In genomic region chr22:37752189-37753061, GRCh38 we compare ENCODE assay signal across 8 cellular contexts. TPM values are rescaled to one million over a fixed set of nuclear protein-coding genes. Genes with fewer than 3 reads are reported as not detected.
A peak's percentile ranks its signal among the peaks of the same experiment; 100 is the strongest.
DNase-seq lines count a peak whose midpoint lies in the region; ATAC-seq and TF ChIP-seq lines count a peak whose summit lies in the region.

No MANE protein-coding gene starts in this region.

- H3K9me3 ChIP-seq in SK-N-SH (no peaks in the 10 kb centered on the region), psoas muscle (no peaks in the 10 kb centered on the region)

- 6% methylated on average over 12 of the region's 17 CpGs for WGBS in SK-N-SH (ENCODE audit: low lambda C conversion rate)
- 16 to 17% (median 17%) methylated on average over 17 of the region's 17 CpGs for WGBS in psoas muscle, 3 donors

- DNase-seq in EL (peak; percentile 100), SK-N-SH (peak; percentile 94), glomerular visceral epithelial cell (ENCODE audit: extremely low spot score) (peak; percentile 98), psoas muscle (peak; percentile 94 to 97), NCI-H774 (lab: John Stamatoyannopoulos, UW) (no peak)
- no peak for DNase-seq in activated CD4-positive, alpha-beta T cell treated with anti-CD3 and anti-CD28 coated beads for 1 hour

- H3F3A ChIP-seq in SK-N-SH (replicated peaks; ENCODE audit: insufficient read depth) = peaks cover 26% of the 10 kb centered on the region

- TF ChIP-seq CTCF in SK-N-SH (IDR thresholded peaks at IDR 0.05) = peak; percentile 25; the same call in 1 of the 2 replicates
- peak; percentile 9 for TF ChIP-seq CTCF in psoas muscle (IDR thresholded peaks at IDR 0.05)

- H2AFZ ChIP-seq in SK-N-SH (ENCODE audit: low read depth) = no peak overlapping the region

- no peaks in the 10 kb centered on the region for H3K9me2 ChIP-seq in SK-N-SH

- H3K36me3 ChIP-seq in SK-N-SH (replicated peaks in 1 of 2; ENCODE audit: control insufficient read depth in 1 of 2, insufficient read depth in 2 of 2, low read length in 1 of 2) (peaks cover 15 to 23% of the 10 kb centered on the region in 2 experiments), psoas muscle (ENCODE audit: insufficient read depth in 1 of 2, low read depth in 1 of 2) (peaks cover 0 to 33% of the 10 kb centered on the region in 2 donors)

- peak; percentile 78 to 88 for TF ChIP-seq EP300 in SK-N-SH (IDR thresholded peaks at IDR 0.05; ENCODE audit: borderline replicate concordance in 1 of 2, low read depth in 1 of 2, low read length in 1 of 2)

- H3K4me2 ChIP-seq in SK-N-SH = peak overlapping the region; percentile 71

- 0 out of 4 replicates have a peak overlapping the region, but pooled peaks of 1 of the 2 experiments have one; percentile 1 for H3K4me3 ChIP-seq in SK-N-SH (ENCODE audit: low read depth in 2 of 2, low read length in 1 of 2)
- peak overlapping the region; percentile 15 for H3K4me3 ChIP-seq in psoas muscle

- ATAC-seq in psoas muscle = peak; percentile 83 to 87 (median 86)
- ATAC-seq in HG03139 (IDR thresholded peaks at IDR 0.05; ENCODE audit: unreplicated experiment) = no peak
- no peak for ATAC-seq in GM19324 (IDR thresholded peaks at IDR 0.05; ENCODE audit: low FRiP score, unreplicated experiment)

- peaks cover 46% of the 10 kb centered on the region for H4K20me1 ChIP-seq in SK-N-SH (ENCODE audit: insufficient read depth)

- POLR2A ChIA-PET in SK-N-SH (lab: Yijun Ruan, JAX) = interaction anchor here (0.6 to 2.1 kb wide), 6 partner anchors 11 to 103 kb away, joined by 3 to 9 read pairs (median 4); a partner anchor contains a TSS

- H3K27ac ChIP-seq in SK-N-SH (ENCODE audit: low read depth in 2 of 2, low read length in 1 of 2) (peak overlapping the region; percentile 77 to 96), psoas muscle (peak overlapping the region; percentile 78)

- H3K9ac ChIP-seq in SK-N-SH = peak overlapping the region; percentile 31; the same call in 1 of the 2 replicates

- TF ChIP-seq RAD21 in SK-N-SH (IDR thresholded peaks at IDR 0.05; ENCODE audit: low read length) = peak; percentile 36

- H3K4me1 ChIP-seq in SK-N-SH (ENCODE audit: control insufficient read depth in 1 of 2, insufficient read depth in 2 of 2, low read depth in 1 of 2, low read length in 1 of 2) (peaks cover 40 to 53% of the 10 kb centered on the region in 2 experiments), psoas muscle (peaks cover 51% of the 10 kb centered on the region)

- CTCF ChIA-PET in SK-N-SH (lab: Yijun Ruan, JAX) = interaction anchor here (0.8 to 2.6 kb wide), 18 partner anchors 11 to 182 kb away, joined by 3 to 12 read pairs (median 4); partner anchors contain the start of gene TRIOBP

- peaks cover 69% of the 10 kb centered on the region for H3K79me2 ChIP-seq in SK-N-SH (ENCODE audit: insufficient read depth)

- intact Hi-C loops in psoas muscle (cut with DNase I) = no loop called here

- H3K27me3 ChIP-seq in SK-N-SH (ENCODE audit: insufficient read depth) (no peaks in the 10 kb centered on the region), psoas muscle (ENCODE audit: insufficient read depth in 3 of 3, low read length in 2 of 3) (no peaks in the 10 kb centered on the region)

TF ChIP-seq in SK-N-SH, 30 proteins besides CTCF, POLR2A, EP300 and RAD21 (continues in another document):
- TF ChIP-seq FOXM1 (IDR thresholded peaks at IDR 0.05; ENCODE audit: low read depth) = peak; percentile 45; the same call in 1 of the 2 replicates
- no peak for TF ChIP-seq ELF1 (IDR thresholded peaks at IDR 0.05)
- no peak for TF ChIP-seq EZH2phosphoT487 (IDR thresholded peaks at IDR 0.05; ENCODE audit: borderline replicate concordance, low read depth)
- TF ChIP-seq TEAD4 (IDR thresholded peaks at IDR 0.05; ENCODE audit: borderline replicate concordance, insufficient read depth) = peak; percentile 88
- peak; percentile 75 for TF ChIP-seq RCOR1 (IDR thresholded peaks at IDR 0.05; ENCODE audit: low read length)
- no peak for TF ChIP-seq MEF2A (IDR thresholded peaks at IDR 0.05; ENCODE audit: borderline replicate concordance, low read depth)
- peak; percentile 96 for TF ChIP-seq MAX (IDR thresholded peaks at IDR 0.05; ENCODE audit: low read depth)
- peak; percentile 94 for TF ChIP-seq TCF12 (IDR thresholded peaks at IDR 0.05)
- peak; percentile 1; the same call in 1 of the 2 replicates for TF ChIP-seq SMC3 (IDR thresholded peaks at IDR 0.05; ENCODE audit: low read depth, low read length)
- TF ChIP-seq JUND (IDR thresholded peaks at IDR 0.05) = peak; percentile 81
- peak; percentile 80; the same call in 1 of the 2 replicates for TF ChIP-seq FOSL2 (IDR thresholded peaks at IDR 0.05; ENCODE audit: borderline replicate concordance, low read depth)
- no peak for TF ChIP-seq YY1 (IDR thresholded peaks at IDR 0.05; ENCODE audit: low read depth)
- no peak for TF ChIP-seq GATA2 (CRISPR knock-in tag; IDR thresholded peaks at IDR 0.05)
- peak; percentile 60; the same call in 1 of the 2 replicates for TF ChIP-seq POLR2AphosphoS5 (IDR thresholded peaks at IDR 0.05; ENCODE audit: low read depth, low read length)
- 0 out of 2 replicates have a peak, but pooled peaks have one; percentile 20 for TF ChIP-seq NRF1 (IDR thresholded peaks at IDR 0.05; ENCODE audit: low read depth, low read length)
- TF ChIP-seq PBX3 (IDR thresholded peaks at IDR 0.05) = peak; percentile 82
- TF ChIP-seq IRF3 (IDR thresholded peaks at IDR 0.05; ENCODE audit: low read depth, low read length) = no peak
- peak; percentile 85 for TF ChIP-seq REST (IDR thresholded peaks at IDR 0.05; ENCODE audit: low read depth, low read length)
- peak; percentile 100 for TF ChIP-seq RXRA (IDR thresholded peaks at IDR 0.05; ENCODE audit: borderline replicate concordance, low read depth)
- TF ChIP-seq RFX5 (IDR thresholded peaks at IDR 0.05; ENCODE audit: low read length) = no peak; the same call in 1 of the 2 replicates
- TF ChIP-seq SIN3A (IDR thresholded peaks at IDR 0.05; ENCODE audit: borderline replicate concordance, low read depth, low read length) = peak; percentile 45; the same call in 1 of the 2 replicates

RNA-seq across cellular contexts. Expression of gene GCAT, which starts 55.3 kb away (rescaled TPM):
- 20.3 and 24.2 TPM in 2 replicates for polyA plus RNA-seq in SK-N-SH (2012; rRNA removed)
- polyA plus RNA-seq in SK-N-SH (2012; cell fraction: cytosol; rRNA removed) = 11.1 and 17.2 TPM in 2 replicates
- 31.2 and 33.0 TPM in 2 replicates for polyA plus RNA-seq in SK-N-SH (2012; cell fraction: nucleus; rRNA removed)
- 10 to 100 TPM in 1 of 4 donors, 1 to 10 TPM in 3; 7.7 to 19.2 (median 9.3) TPM for total RNA-seq in psoas muscle
- polyA plus RNA-seq in psoas muscle = 1 to 10 TPM; 5.4 to 8.3 (median 7.8) TPM

RNA-seq across cellular contexts. Expression of gene TRIOBP, which starts 55.6 kb away (rescaled TPM):
- polyA plus RNA-seq in SK-N-SH (2012; rRNA removed) (43.6 and 47.3 TPM in 2 replicates), psoas muscle (10 to 100 TPM; 19.1 to 42.7 (median 24.7) TPM)
- 23.6 and 36.7 TPM in 2 replicates for polyA plus RNA-seq in SK-N-SH (2012; cell fraction: cytosol; rRNA removed)
- polyA plus RNA-seq in SK-N-SH (2012; cell fraction: nucleus; rRNA removed) = 51.7 and 58.8 TPM in 2 replicates
- 10 to 100 TPM; 22.1 to 34.6 (median 24.5) TPM for total RNA-seq in psoas muscle

Comparison
In these comparisons a context has a peak if more than half of its experiments do, and no peak if none do; other contexts are left out.
1. DNase-seq: peak in EL (single experiment), SK-N-SH (single experiment), glomerular visceral epithelial cell (single experiment) and psoas muscle (2 of 2); none in activated CD4-positive, alpha-beta T cell treated with anti-CD3 and anti-CD28 coated beads for 1 hour (single experiment) and NCI-H774 (single experiment).
2. ATAC-seq: peak in psoas muscle (4 of 4); none in HG03139 (single experiment) and GM19324 (single experiment).